In genomic region chr6:152508477-152508876, GRCh38 we compare ENCODE assay signal across 32 cellular contexts.
"Had no signal": no experiment of that assay in that cellular context is flagged by ENCODE, and none has a peak within 500 bp of the region (broad histone marks: within the 10 kb centered on the region; RNA-seq: fewer than 3 reads in every experiment).

No MANE protein-coding gene starts in this region.

- H3K9me3 Mint-ChIP-seq: activated CD4-positive, alpha-beta memory T cell treated with anti-CD3 and anti-CD28 coated beads, Interleukin-2, amount 10 ng/mL, durations not matched to agents 7 days and 5 days; activated naive CD8-positive, alpha-beta T cell treated with anti-CD3 and anti-CD28 coated beads for 36 hours; activated T-cell treated with anti-CD3 and anti-CD28 coated beads, Interleukin-2, amount 50 U/mL, for 72 hours; T-helper 1 cell treated with Interleukin-12 subunit alpha and Interleukin-12 subunit beta and Interleukin-4 antibody, amounts not matched to agents 30 μg/mL and 1 μg/mL, for 36 hours; T-helper 2 cell treated with Interferon-gamma antibody and Interleukin-4, amounts not matched to agents 5 μg/mL and 100 μg/mL, for 36 hours had no signal

- DNase-seq: activated CD4-positive, alpha-beta memory T cell treated with anti-CD3 and anti-CD28 coated beads, Interleukin-2, amount 10 ng/mL, durations not matched to agents 7 days and 5 days; activated CD4-positive, alpha-beta T cell treated with anti-CD3 and anti-CD28 coated beads for 1 hour; activated CD4-positive, alpha-beta T cell treated with anti-CD3 and anti-CD28 coated beads for 48 hours; activated CD4-positive, CD25-positive, alpha-beta regulatory T cell; activated CD8-positive, alpha-beta memory T cell treated with anti-CD3 and anti-CD28 coated beads for 24 hours; activated CD8-positive, alpha-beta memory T cell treated with anti-CD3 and anti-CD28 coated beads, Interleukin-2, amount 10 ng/mL, durations not matched to agents 7 days and 5 days; activated CD8-positive, alpha-beta memory T cell treated with anti-CD3 and anti-CD28 coated beads, Interleukin-2, amount 50 U/mL, for 48 hours; activated effector memory CD4-positive, alpha-beta T cell treated with anti-CD3 and anti-CD28 coated beads, Interleukin-2, amount 50 U/mL, for 16 hours; activated naive CD4-positive, alpha-beta T cell; activated naive CD4-positive, alpha-beta T cell treated with anti-CD3 and anti-CD28 coated beads, Interleukin-2, amount 50 U/mL, for 16 hours; activated naive CD8-positive, alpha-beta T cell treated with anti-CD3 and anti-CD28 coated beads for 36 hours; activated T-cell treated with anti-CD3 and anti-CD28 coated beads, Interleukin-2, amount 50 U/mL, for 72 hours; amygdala; Kasumi-1; KG1; MM.1S; MV-4-11; NCI-H1092; NCI-H1436 treated with DMSO at 0.1 percent for 48 hours; NCI-H1694 treated with DMSO at 0.1 percent for 48 hours; NCI-H2029; NCI-H345; NCI-H524 treated with DMSO at 0.1 percent for 48 hours; NCI-H748 treated with DMSO at 0.1 percent for 48 hours; RPMI8226; SHP77 treated with DMSO at 0.1 percent for 48 hours; SK-N-SH; WERI-Rb-1 had no signal

- ATAC-seq: activated CD8-positive, alpha-beta memory T cell treated with anti-CD3 and anti-CD28 coated beads, Interleukin-2, amount 10 ng/mL, durations not matched to agents 7 days and 5 days; activated T-cell treated with anti-CD3 and anti-CD28 coated beads, Interleukin-2, amount 50 U/mL, for 72 hours; activated T-helper 17 cell treated with anti-CD3 and anti-CD28 coated beads, Interleukin-2, amount 50 U/mL, for 72 hours; Panc1 had no signal

- H3K4me3 Mint-ChIP-seq: activated CD4-positive, alpha-beta memory T cell treated with anti-CD3 and anti-CD28 coated beads, Interleukin-2, amount 10 ng/mL, durations not matched to agents 7 days and 5 days; activated CD8-positive, alpha-beta memory T cell treated with anti-CD3 and anti-CD28 coated beads, Interleukin-2, amount 10 ng/mL, durations not matched to agents 7 days and 5 days; activated naive CD8-positive, alpha-beta T cell treated with anti-CD3 and anti-CD28 coated beads for 36 hours; activated T-cell treated with anti-CD3 and anti-CD28 coated beads, Interleukin-2, amount 50 U/mL, for 72 hours; activated T-helper 17 cell treated with anti-CD3 and anti-CD28 coated beads, Interleukin-2, amount 50 U/mL, for 72 hours; T-helper 1 cell treated with Interleukin-12 subunit alpha and Interleukin-12 subunit beta and Interleukin-4 antibody, amounts not matched to agents 30 μg/mL and 1 μg/mL, for 36 hours; T-helper 2 cell treated with Interferon-gamma antibody and Interleukin-4, amounts not matched to agents 5 μg/mL and 100 μg/mL, for 36 hours had no signal

- H3K27me3 Mint-ChIP-seq: activated CD8-positive, alpha-beta memory T cell treated with anti-CD3 and anti-CD28 coated beads, Interleukin-2, amount 10 ng/mL, durations not matched to agents 7 days and 5 days had no signal

- H3K27ac Mint-ChIP-seq: activated CD4-positive, alpha-beta memory T cell treated with anti-CD3 and anti-CD28 coated beads, Interleukin-2, amount 10 ng/mL, durations not matched to agents 7 days and 5 days; activated CD8-positive, alpha-beta memory T cell treated with anti-CD3 and anti-CD28 coated beads, Interleukin-2, amount 10 ng/mL, durations not matched to agents 7 days and 5 days; activated naive CD8-positive, alpha-beta T cell treated with anti-CD3 and anti-CD28 coated beads for 36 hours; activated T-cell treated with anti-CD3 and anti-CD28 coated beads, Interleukin-2, amount 50 U/mL, for 72 hours; activated T-helper 17 cell treated with anti-CD3 and anti-CD28 coated beads, Interleukin-2, amount 50 U/mL, for 72 hours; T-helper 1 cell treated with Interleukin-12 subunit alpha and Interleukin-12 subunit beta and Interleukin-4 antibody, amounts not matched to agents 30 μg/mL and 1 μg/mL, for 36 hours; T-helper 2 cell treated with Interferon-gamma antibody and Interleukin-4, amounts not matched to agents 5 μg/mL and 100 μg/mL, for 36 hours had no signal

- H3K4me1 Mint-ChIP-seq: activated CD4-positive, alpha-beta memory T cell treated with anti-CD3 and anti-CD28 coated beads, Interleukin-2, amount 10 ng/mL, durations not matched to agents 7 days and 5 days; activated CD8-positive, alpha-beta memory T cell treated with anti-CD3 and anti-CD28 coated beads, Interleukin-2, amount 10 ng/mL, durations not matched to agents 7 days and 5 days; activated naive CD8-positive, alpha-beta T cell treated with anti-CD3 and anti-CD28 coated beads for 36 hours; activated T-helper 17 cell treated with anti-CD3 and anti-CD28 coated beads, Interleukin-2, amount 50 U/mL, for 72 hours had no signal

- H3K36me3 Mint-ChIP-seq: activated CD8-positive, alpha-beta memory T cell treated with anti-CD3 and anti-CD28 coated beads, Interleukin-2, amount 10 ng/mL, durations not matched to agents 7 days and 5 days; activated naive CD8-positive, alpha-beta T cell treated with anti-CD3 and anti-CD28 coated beads for 36 hours had no signal
